In the genomic region with DNA sequence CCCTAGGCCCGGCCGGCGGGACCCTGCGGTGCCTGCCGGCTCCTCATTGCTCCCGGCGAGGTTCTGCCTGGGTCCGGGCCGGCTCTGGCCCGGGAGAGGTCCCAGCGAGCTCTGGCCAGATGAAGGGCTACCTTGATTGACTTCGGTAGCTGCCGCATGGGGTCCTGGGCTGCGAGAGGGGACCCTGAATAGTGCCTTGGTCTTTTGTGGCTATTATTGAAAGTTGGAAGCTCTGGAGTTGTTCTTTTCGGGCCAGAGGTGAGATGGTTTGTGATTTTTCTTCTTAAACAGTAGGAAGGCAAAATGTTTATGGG, we compare ENCODE assay signal across 8 cellular contexts. TPM values are rescaled to one million over a fixed set of nuclear protein-coding genes. Genes with fewer than 3 reads are reported as not detected.
DNase-seq lines count a peak whose midpoint lies in the region; ATAC-seq, FAIRE-seq and TF ChIP-seq lines count a peak whose summit lies in the region.

No MANE protein-coding gene starts in this region.

- peak overlapping the region; percentile 70 to 88 (median 80) for H3K27ac ChIP-seq in right lobe of liver
- peak overlapping the region; percentile 90 to 94 (median 92) for H3K27ac ChIP-seq in tibial nerve

- peaks cover 0 to 16% (median 3%) of the 10 kb centered on the region in 4 donors for H3K36me3 ChIP-seq in right lobe of liver
- peaks cover 0 to 31% (median 0%) of the 10 kb centered on the region in 3 donors for H3K36me3 ChIP-seq in tibial nerve

- no peak for TF ChIP-seq EP300 in tibial nerve (IDR thresholded peaks at IDR 0.05)

- in situ Hi-C loops in astrocyte of the cerebellum (cut with HindIII; ENCODE audit: low sequenced_read_pairs) = no loop called here

- intact Hi-C loops in right lobe of liver (cut with DNase I) = no loop called here

- H3K4me1 ChIP-seq in right lobe of liver = peaks cover 0 to 9% (median 0%) of the 10 kb centered on the region in 4 donors
- H3K4me1 ChIP-seq in tibial nerve = peaks cover 0 to 36% (median 13%) of the 10 kb centered on the region in 4 donors

- H3K9me3 ChIP-seq in right lobe of liver = no peaks in the 10 kb centered on the region
- no peaks in the 10 kb centered on the region for H3K9me3 ChIP-seq in tibial nerve

- FAIRE-seq in D721Med (lab: Jason Lieb, UNC) = no peak

- no peak for ATAC-seq in right lobe of liver

- 1% methylated on average over 7 of the region's 15 CpGs for WGBS in right lobe of liver (ENCODE audit: insufficient coverage, low coverage, low lambda C conversion rate, missing lambda C conversion rate)
- 0% methylated on average over 2 to 5 of the region's 15 CpGs for WGBS in tibial nerve, 2 donors

- TF ChIP-seq POLR2A in right lobe of liver (IDR thresholded peaks at IDR 0.05) = no peak
- no peak for TF ChIP-seq POLR2A in tibial nerve (IDR thresholded peaks at IDR 0.05)

- H3K27me3 ChIP-seq in right lobe of liver = no peaks in the 10 kb centered on the region
- H3K27me3 ChIP-seq in tibial nerve = no peaks in the 10 kb centered on the region

- H3K4me3 ChIP-seq in astrocyte of the cerebellum (ENCODE audit: low read depth, low read length) = peak overlapping the region; percentile 79
- H3K4me3 ChIP-seq in right lobe of liver = peak overlapping the region; percentile 95 to 97 (median 95)
- peak overlapping the region; percentile 72 to 100 (median 82) for H3K4me3 ChIP-seq in tibial nerve

- TF ChIP-seq CTCF in astrocyte of the cerebellum (IDR thresholded peaks at IDR 0.05; ENCODE audit: low read depth, low read length, missing control alignments) (no peak), right lobe of liver (IDR thresholded peaks at IDR 0.05) (no peak), tibial nerve (IDR thresholded peaks at IDR 0.05) (no peak), D721Med (IDR thresholded peaks at IDR 0.05; ENCODE audit: insufficient read depth, missing control alignments) (no peak)

- peak; percentile 3 for DNase-seq in activated gamma-delta T cell treated with anti-CD3 and anti-CD28 coated beads, Interleukin-2, amount 50 U/mL, for 16 hours (ENCODE audit: low read depth)
- DNase-seq in activated gamma-delta T cell (lab: John Stamatoyannopoulos, UW) (no peak), astrocyte of the cerebellum (ENCODE audit: low read depth) (no peak), right lobe of liver (no peak), tibial nerve (ENCODE audit: low spot score in 2 of 2) (no peak), H4 (ENCODE audit: low spot score) (no peak), D721Med (ENCODE audit: insufficient read length, low spot score) (no peak), HK-2 (ENCODE audit: unreplicated experiment) (no peak)

RNA-seq across cellular contexts. Expression of a gene that starts 0.6 kb away (rescaled TPM):
- total RNA-seq in right lobe of liver (10 to 100 TPM in 2 of 6 experiments, 1 to 10 TPM in 4; 7.6 to 10.3 (median 8.7) TPM), tibial nerve (10 to 100 TPM; 18.8 to 27.9 (median 22.2) TPM)
- total RNA-seq in H4 (2014; rRNA removed; shearing (Covaris generic)) = 18.5 and 20.8 TPM in 2 replicates
